Comparison of ENCODE assay signal across 8 cellular contexts in genomic region chr11:9759519-9760179, GRCh38.
DNase-seq lines count a peak whose midpoint lies in the region; ATAC-seq and TF ChIP-seq lines count a peak whose summit lies in the region.

No MANE protein-coding gene starts in this region.

- DNase-seq in GM13977 (ENCODE audit: low spot score) (peak; percentile 69), NCI-H774 (lab: John Stamatoyannopoulos, UW) (peak; percentile 75)
- DNase-seq in activated CD8-positive, alpha-beta memory T cell treated with anti-CD3 and anti-CD28 coated beads for 24 hours, result peak; percentile 91
- DNase-seq in effector memory CD8-positive, alpha-beta T cell, result peak; percentile 49 to 67 (median 61)
- DNase-seq in stimulated activated CD8-positive, alpha-beta memory T cell treated with anti-CD3 and anti-CD28 coated beads, Interleukin-7, amount 100 ng/mL, for 1 hour (ENCODE audit: low read depth in 2 of 2), result peak; percentile 68 to 71

- peak overlapping the region; percentile 88 for H3K27ac ChIP-seq in muscle layer of colon (ENCODE audit: low read depth, low read length)

- no peaks in the 10 kb centered on the region for H3K27me3 Mint-ChIP-seq in effector memory CD8-positive, alpha-beta T cell

- peak overlapping the region in 1 of 2 donors; percentile 76 for H3K4me3 ChIP-seq in muscle layer of colon (ENCODE audit: low read depth in 1 of 2, low read length in 2 of 2)

- no peaks in the 10 kb centered on the region for H3K9me3 ChIP-seq in muscle layer of colon (ENCODE audit: low read length)

- ATAC-seq in HG02970 (IDR thresholded peaks at IDR 0.05; ENCODE audit: low FRiP score, unreplicated experiment), result peak; percentile 39
- peak; percentile 76 for ATAC-seq in effector memory CD8-positive, alpha-beta T cell (replicated peaks)
- ATAC-seq in HG03045 (IDR thresholded peaks at IDR 0.05; ENCODE audit: unreplicated experiment), result no peak

- H3K36me3 Mint-ChIP-seq in effector memory CD8-positive, alpha-beta T cell (ENCODE audit: insufficient read depth), result no peaks in the 10 kb centered on the region

- in situ Hi-C loops in GM13977 (cut with MboI; ENCODE audit: low pct_unique_long_range_greater_than_20kb, low sequenced_read_pairs, unreplicated experiment), result loop anchor here (10.0 kb wide), 2 partner anchors 215 to 555 kb away; no protein-coding TSS in a partner anchor

- no peaks in the 10 kb centered on the region for H3K9me3 Mint-ChIP-seq in effector memory CD8-positive, alpha-beta T cell

- TF ChIP-seq CTCF in GM13977 (IDR thresholded peaks at IDR 0.05; ENCODE audit: extremely low read depth, insufficient read depth, missing control alignments), result no peak

- peak overlapping the region; percentile 60 for H3K9ac ChIP-seq in muscle layer of colon (ENCODE audit: low read length)

- H3K4me1 ChIP-seq in muscle layer of colon (ENCODE audit: insufficient read depth, low read length), result peaks cover 29% of the 10 kb centered on the region

- no peaks in the 10 kb centered on the region for H3K27me3 ChIP-seq in muscle layer of colon (ENCODE audit: control insufficient read depth in 1 of 2, insufficient read depth in 2 of 2, low read length in 2 of 2)

- no peaks in the 10 kb centered on the region for H3K36me3 ChIP-seq in muscle layer of colon (ENCODE audit: insufficient read depth, low read length)

- peaks cover 19% of the 10 kb centered on the region in 2 donors for H3K4me1 Mint-ChIP-seq in effector memory CD8-positive, alpha-beta T cell (ENCODE audit: low read depth in 2 of 2)

- H3K27ac Mint-ChIP-seq in effector memory CD8-positive, alpha-beta T cell, result peak overlapping the region; percentile 47 to 86

- H3K4me3 Mint-ChIP-seq in effector memory CD8-positive, alpha-beta T cell, result peak overlapping the region; percentile 76 to 85
